Comparison of ENCODE assay signal across 1 cellular context in genomic region chr11:114158886-114159285, GRCh38.
TF ChIP-seq lines count a peak whose summit lies in the region.

No MANE protein-coding gene starts in this region.

TF ChIP-seq in SK-N-SH, 30 proteins besides CTCF, POLR2A, EP300 and RAD21 (continued from another document):
- TF ChIP-seq MAX (IDR thresholded peaks at IDR 0.05; ENCODE audit: low read depth) = no peak
- TF ChIP-seq TEAD4 (IDR thresholded peaks at IDR 0.05; ENCODE audit: borderline replicate concordance, insufficient read depth) = no peak
- TF ChIP-seq ZBTB33 (IDR thresholded peaks at IDR 0.05; ENCODE audit: borderline replicate concordance, low read depth) = no peak
